In the genomic region with DNA sequence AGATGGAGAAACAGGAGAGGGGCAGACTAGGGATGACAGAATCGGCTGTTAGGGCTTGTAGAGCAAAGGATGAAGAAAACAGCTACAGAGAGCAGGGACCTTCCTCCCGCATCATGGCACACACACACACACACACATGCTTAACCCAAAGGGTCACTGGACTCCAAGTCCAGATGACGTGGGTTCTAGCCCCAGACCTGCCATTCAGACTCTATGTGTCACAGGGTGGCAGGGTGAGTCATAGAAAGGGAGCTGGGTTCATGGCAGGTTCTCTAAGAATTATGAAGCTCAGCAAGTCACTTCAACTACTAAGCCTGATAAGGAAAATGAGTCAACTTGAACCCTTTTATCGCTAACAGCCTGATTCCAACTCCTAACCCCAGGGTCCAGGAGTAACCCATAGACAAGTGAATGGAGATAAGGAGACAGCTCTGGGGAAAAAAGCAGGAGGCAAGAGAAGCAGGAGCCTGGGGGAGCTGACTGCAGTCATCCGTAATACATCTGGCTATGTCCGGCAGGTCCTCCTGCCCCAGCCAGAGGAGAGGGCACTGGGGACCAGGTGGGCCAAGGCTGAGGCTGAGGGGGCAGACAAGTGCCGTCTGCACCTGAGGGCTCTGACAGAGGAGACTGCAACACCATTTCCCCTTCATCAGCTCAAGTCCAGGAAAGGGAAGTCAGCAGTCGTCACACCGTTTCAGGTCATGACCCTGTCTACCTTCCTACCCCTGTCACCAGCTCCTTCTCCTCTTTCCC, we compare ENCODE assay signal across 8 cellular contexts. TPM values are rescaled to one million over a fixed set of nuclear protein-coding genes. Genes with fewer than 3 reads are reported as not detected.
DNase-seq lines count a peak whose midpoint lies in the region; ATAC-seq and TF ChIP-seq lines count a peak whose summit lies in the region.

No MANE protein-coding gene starts in this region.

- POLR2A ChIA-PET in A673 (lab: Charles Lee; ENCODE audit: low non-redundant PET): interaction anchor here (0.6 to 0.7 kb wide), 3 partner anchors 9 to 189 kb away, joined by 3 to 5 read pairs (median 3); a partner anchor contains a TSS

- peak in 1 of 2 donors; percentile 43 for ATAC-seq in left cardiac atrium
- ATAC-seq in stimulated activated naive CD8-positive, alpha-beta T cell treated with anti-CD3 and anti-CD28 coated beads, Interleukin-15, Interleukin-2, amounts not matched to agents 100 U/mL and 50 U/mL, for 24 hours: peak; percentile 80

- H3K27me3 ChIP-seq in A673 (replicated peaks; ENCODE audit: insufficient read depth, low read depth, low read length, poor library complexity): no peaks in the 10 kb centered on the region

- H3K4me1 Mint-ChIP-seq in activated T-helper 1 cell treated with anti-CD3 and anti-CD28 coated beads, Interleukin-12 subunit alpha, Interleukin-12 subunit beta, Interleukin-2, Interleukin-4 antibody, amounts not matched to agents 30 ng/mL and 10 ng/mL and 1 ng/mL, durations not matched to agents 14 hours and 24 hours and 36 hours (ENCODE audit: low read depth): peaks cover 46% of the 10 kb centered on the region
- peaks cover 6% of the 10 kb centered on the region for H3K4me1 Mint-ChIP-seq in glutamatergic neuron (ENCODE audit: low read depth, unreplicated experiment)

- no peak for TF ChIP-seq CTCF in glutamatergic neuron (IDR thresholded peaks at IDR 0.05; ENCODE audit: partially characterized antibody, unreplicated experiment)
- TF ChIP-seq CTCF in A673 (conservative IDR thresholded peaks at IDR 0.05; ENCODE audit: low read depth, low read length): no peak

- no peaks in the 10 kb centered on the region for H3K9me3 ChIP-seq in A673 (ENCODE audit: low read depth, low read length, poor library complexity, severe bottlenecking)

- H3K27ac ChIP-seq in A673 (ENCODE audit: low read depth, low read length, poor library complexity, severe bottlenecking): no peak overlapping the region

- peaks cover 6% of the 10 kb centered on the region for H3K36me3 Mint-ChIP-seq in activated T-helper 1 cell treated with anti-CD3 and anti-CD28 coated beads, Interleukin-12 subunit alpha, Interleukin-12 subunit beta, Interleukin-2, Interleukin-4 antibody, amounts not matched to agents 30 ng/mL and 10 ng/mL and 1 ng/mL, durations not matched to agents 14 hours and 24 hours and 36 hours (ENCODE audit: low read depth)
- peaks cover 6% of the 10 kb centered on the region for H3K36me3 Mint-ChIP-seq in glutamatergic neuron (ENCODE audit: unreplicated experiment)

- H3K4me3 Mint-ChIP-seq in activated T-helper 1 cell treated with anti-CD3 and anti-CD28 coated beads, Interleukin-12 subunit alpha, Interleukin-12 subunit beta, Interleukin-2, Interleukin-4 antibody, amounts not matched to agents 30 ng/mL and 10 ng/mL and 1 ng/mL, durations not matched to agents 14 hours and 24 hours and 36 hours: peak overlapping the region; percentile 61
- no peak overlapping the region for H3K4me3 Mint-ChIP-seq in glutamatergic neuron (ENCODE audit: unreplicated experiment)

- H3K27ac Mint-ChIP-seq in activated T-helper 1 cell treated with anti-CD3 and anti-CD28 coated beads, Interleukin-12 subunit alpha, Interleukin-12 subunit beta, Interleukin-2, Interleukin-4 antibody, amounts not matched to agents 30 ng/mL and 10 ng/mL and 1 ng/mL, durations not matched to agents 14 hours and 24 hours and 36 hours: peak overlapping the region; percentile 76
- H3K27ac Mint-ChIP-seq in glutamatergic neuron (ENCODE audit: unreplicated experiment): no peak overlapping the region

- CTCF ChIA-PET in A673 (lab: Charles Lee): interaction anchor here (0.6 kb wide), 1 partner anchor 17 kb away, joined by 4 read pairs; no protein-coding TSS in a partner anchor

- peaks cover 8% of the 10 kb centered on the region for H3K4me1 ChIP-seq in A673 (ENCODE audit: insufficient read depth, low read length, poor library complexity, severe bottlenecking)

- H3K36me3 ChIP-seq in A673 (ENCODE audit: insufficient read depth, low read length, poor library complexity, severe bottlenecking): no peaks in the 10 kb centered on the region

- H3K9me3 Mint-ChIP-seq in activated T-helper 1 cell treated with anti-CD3 and anti-CD28 coated beads, Interleukin-12 subunit alpha, Interleukin-12 subunit beta, Interleukin-2, Interleukin-4 antibody, amounts not matched to agents 30 ng/mL and 10 ng/mL and 1 ng/mL, durations not matched to agents 14 hours and 24 hours and 36 hours: peaks cover 5% of the 10 kb centered on the region
- H3K9me3 Mint-ChIP-seq in glutamatergic neuron (ENCODE audit: unreplicated experiment): peaks cover 9% of the 10 kb centered on the region

- intact Hi-C loops in activated T-helper 1 cell treated with anti-CD3 and anti-CD28 coated beads, Interleukin-12 subunit alpha, Interleukin-12 subunit beta, Interleukin-2, Interleukin-4 antibody, amounts not matched to agents 30 ng/mL and 10 ng/mL and 1 ng/mL, durations not matched to agents 14 hours and 24 hours and 36 hours (cut with micrococcal nuclease): no loop called here
- intact Hi-C loops in left cardiac atrium (cut with DNase I) (no loop called here), posterior cingulate gyrus (cut with DNase I) (no loop called here), A673 (cut with micrococcal nuclease; ENCODE audit: unreplicated experiment) (no loop called here)

- H3K4me3 ChIP-seq in A673 (ENCODE audit: low read depth, low read length, poor library complexity, severe bottlenecking): no peak overlapping the region

- no peaks in the 10 kb centered on the region for H3K27me3 Mint-ChIP-seq in activated T-helper 1 cell treated with anti-CD3 and anti-CD28 coated beads, Interleukin-12 subunit alpha, Interleukin-12 subunit beta, Interleukin-2, Interleukin-4 antibody, amounts not matched to agents 30 ng/mL and 10 ng/mL and 1 ng/mL, durations not matched to agents 14 hours and 24 hours and 36 hours (ENCODE audit: insufficient read depth)
- peaks cover 2% of the 10 kb centered on the region for H3K27me3 Mint-ChIP-seq in glutamatergic neuron (ENCODE audit: unreplicated experiment)

- no TSS peak for BruUV-seq in A673 (replicated peaks; lab: Mats Ljungman, UMichigan)

- peak; percentile 70 for DNase-seq in stimulated activated CD4-positive, alpha-beta T cell treated with anti-CD3 and anti-CD28 coated beads, Interleukin-15, amount 100 ng/mL, for 24 hours
- DNase-seq in stimulated activated CD4-positive, alpha-beta T cell treated with anti-CD3 and anti-CD28 coated beads, Interleukin-2, amount 100 ng/mL, for 48 hours: no peak
- no peak for DNase-seq in activated T-helper 1 cell treated with anti-CD3 and anti-CD28 coated beads, Interleukin-12 subunit alpha, Interleukin-12 subunit beta, Interleukin-2, Interleukin-4 antibody, amounts not matched to agents 30 ng/mL and 10 ng/mL and 1 ng/mL, durations not matched to agents 14 hours and 24 hours and 36 hours (ENCODE audit: low spot score)
- DNase-seq in left cardiac atrium: peak; percentile 73
- peak; percentile 64 for DNase-seq in stimulated activated naive CD8-positive, alpha-beta T cell treated with anti-CD3 and anti-CD28 coated beads, Interleukin-15, Interleukin-2, amounts not matched to agents 100 U/mL and 50 U/mL, for 24 hours
- no peak for DNase-seq in posterior cingulate gyrus
- no peak for DNase-seq in glutamatergic neuron
- DNase-seq in A673 (ENCODE audit: low spot score): no peak

RNA-seq across cellular contexts. Expression of a gene that starts 3.6 kb away (rescaled TPM):
- total RNA-seq in activated T-helper 1 cell treated with anti-CD3 and anti-CD28 coated beads, Interleukin-12 subunit alpha, Interleukin-12 subunit beta, Interleukin-2, Interleukin-4 antibody, amounts not matched to agents 30 ng/mL and 10 ng/mL and 1 ng/mL, durations not matched to agents 14 hours and 24 hours and 36 hours: 51.4 and 55.9 TPM in 2 replicates
- total RNA-seq in left cardiac atrium: 100 to 1,000 TPM in 1 of 2 donors, 10 to 100 TPM in 1; 89.6 to 117 TPM
- total RNA-seq in glutamatergic neuron (ENCODE audit: unreplicated experiment): 7.4 TPM
- 82.6 and 91.5 TPM in 2 replicates for total RNA-seq in A673 (2021)

RNA-seq across cellular contexts. Expression of a gene that starts 29.9 kb away (rescaled TPM):
- 0.05 and 0.32 TPM in 2 replicates for total RNA-seq in activated T-helper 1 cell treated with anti-CD3 and anti-CD28 coated beads, Interleukin-12 subunit alpha, Interleukin-12 subunit beta, Interleukin-2, Interleukin-4 antibody, amounts not matched to agents 30 ng/mL and 10 ng/mL and 1 ng/mL, durations not matched to agents 14 hours and 24 hours and 36 hours
- 1 to 10 TPM in 1 of 2 donors, under 1 TPM in 1; 0.85 to 3.5 TPM for total RNA-seq in left cardiac atrium
- total RNA-seq in glutamatergic neuron (ENCODE audit: unreplicated experiment): 0.74 TPM
- not detected in 2 replicates for total RNA-seq in A673 (2021)

RNA-seq across cellular contexts. Expression of a gene that starts 35.0 kb away (rescaled TPM):
- not detected in 2 replicates for total RNA-seq in activated T-helper 1 cell treated with anti-CD3 and anti-CD28 coated beads, Interleukin-12 subunit alpha, Interleukin-12 subunit beta, Interleukin-2, Interleukin-4 antibody, amounts not matched to agents 30 ng/mL and 10 ng/mL and 1 ng/mL, durations not matched to agents 14 hours and 24 hours and 36 hours
- total RNA-seq in left cardiac atrium (1 to 10 TPM; 5.0 to 6.8 TPM), glutamatergic neuron (ENCODE audit: unreplicated experiment) (not detected), A673 (2021) (1.0 TPM in 1 of 2 replicates, not detected in the other)

RNA-seq across cellular contexts. Expression of a gene that starts 38.5 kb away (rescaled TPM):
- 0.64 and 1.3 TPM in 2 replicates for total RNA-seq in activated T-helper 1 cell treated with anti-CD3 and anti-CD28 coated beads, Interleukin-12 subunit alpha, Interleukin-12 subunit beta, Interleukin-2, Interleukin-4 antibody, amounts not matched to agents 30 ng/mL and 10 ng/mL and 1 ng/mL, durations not matched to agents 14 hours and 24 hours and 36 hours
- total RNA-seq in left cardiac atrium (10 to 100 TPM; 40.4 to 66.6 TPM), glutamatergic neuron (ENCODE audit: unreplicated experiment) (not detected), A673 (2021) (25.7 and 27.5 TPM in 2 replicates)

Comparison
In these comparisons a context has a peak if more than half of its experiments do, and no peak if none do; other contexts are left out.
1. DNase-seq: peak in stimulated activated CD4-positive, alpha-beta T cell treated with anti-CD3 and anti-CD28 coated beads, Interleukin-15, amount 100 ng/mL, for 24 hours (single experiment), left cardiac atrium (single experiment) and stimulated activated naive CD8-positive, alpha-beta T cell treated with anti-CD3 and anti-CD28 coated beads, Interleukin-15, Interleukin-2, amounts not matched to agents 100 U/mL and 50 U/mL, for 24 hours (single experiment); none in stimulated activated CD4-positive, alpha-beta T cell treated with anti-CD3 and anti-CD28 coated beads, Interleukin-2, amount 100 ng/mL, for 48 hours (0 of 2), activated T-helper 1 cell treated with anti-CD3 and anti-CD28 coated beads, Interleukin-12 subunit alpha, Interleukin-12 subunit beta, Interleukin-2, Interleukin-4 antibody, amounts not matched to agents 30 ng/mL and 10 ng/mL and 1 ng/mL, durations not matched to agents 14 hours and 24 hours and 36 hours (single experiment), posterior cingulate gyrus (0 of 10), glutamatergic neuron (single experiment) and A673 (single experiment).